In genomic region chr11:47400813-47401279, GRCh38 we compare ENCODE assay signal across 9 cellular contexts. TPM values are rescaled to one million over a fixed set of nuclear protein-coding genes. Genes with fewer than 3 reads are reported as not detected.
A peak's percentile ranks its signal among the peaks of the same experiment; 100 is the strongest.
DNase-seq lines count a peak whose midpoint lies in the region; ATAC-seq and TF ChIP-seq lines count a peak whose summit lies in the region.
"Had no signal": no experiment of that assay in that cellular context is flagged by ENCODE, and none has a peak within 500 bp of the region (broad histone marks: within the 10 kb centered on the region; RNA-seq: fewer than 3 reads in every experiment).

No MANE protein-coding gene starts in this region.

- peak overlapping the region; percentile 44 for H3K4me3 ChIP-seq in BE2C (ENCODE audit: low read depth, low read length)
- H3K4me3 ChIP-seq in adrenal gland: peak overlapping the region in 1 of 4 donors; percentile 74
- H3K4me3 ChIP-seq in mesendoderm (ENCODE audit: low read length): no peak overlapping the region

- H3K4me2 ChIP-seq in mesendoderm (ENCODE audit: low read length): no peak overlapping the region

- no peak overlapping the region for H2BK15ac ChIP-seq in mesendoderm (replicated peaks; ENCODE audit: low read depth)

- ATAC-seq in GM19328 (IDR thresholded peaks at IDR 0.05; ENCODE audit: unreplicated experiment) (peak; percentile 55), HG03432 (IDR thresholded peaks at IDR 0.05; ENCODE audit: unreplicated experiment) (peak; percentile 78)

- intact Hi-C loops in adrenal gland (cut with DNase I): no loop called here

- no peaks in the 10 kb centered on the region for H3K79me1 ChIP-seq in mesendoderm (ENCODE audit: low read length)

- H3K9ac ChIP-seq in mesendoderm (ENCODE audit: low read length): no peak overlapping the region

- no peak overlapping the region for H4K8ac ChIP-seq in mesendoderm (ENCODE audit: low read depth, low read length)

- no peaks in the 10 kb centered on the region for H3K9me3 ChIP-seq in BE2C
- H3K9me3 ChIP-seq in adrenal gland (replicated peaks in 1 of 3): no peaks in the 10 kb centered on the region

- no peak overlapping the region for H4K5ac ChIP-seq in mesendoderm (ENCODE audit: low read length)

- DNase-seq in BE2C (peak; percentile 62), adrenal gland (no peak), mesendoderm (peak; percentile 72), OCI-M2 (lab: John Stamatoyannopoulos, UW; ENCODE audit: unreplicated experiment) (no peak), DMS153 (lab: John Stamatoyannopoulos, UW) (no peak), amniotic stem cell (lab: John Stamatoyannopoulos, UW) (no peak)

- H2BK120ac ChIP-seq in mesendoderm (ENCODE audit: low read depth, low read length): no peak overlapping the region

- peaks cover 5% of the 10 kb centered on the region; the same call in 1 of the 2 replicates for H3K4me1 ChIP-seq in BE2C
- peaks cover 16% of the 10 kb centered on the region in 2 donors for H3K4me1 ChIP-seq in adrenal gland (replicated peaks in 1 of 2)
- H3K4me1 ChIP-seq in mesendoderm (ENCODE audit: control insufficient read depth, low read depth, low read length): peaks cover 9% of the 10 kb centered on the region

- H2BK5ac ChIP-seq in mesendoderm (ENCODE audit: low read length): peak overlapping the region; percentile 73

- H3K56ac ChIP-seq in mesendoderm (ENCODE audit: low read length): peak overlapping the region; percentile 47

- H3K79me2 ChIP-seq in mesendoderm (ENCODE audit: control insufficient read depth, insufficient read depth, low read length): no peaks in the 10 kb centered on the region

- H3K36me3 ChIP-seq in BE2C: no peaks in the 10 kb centered on the region
- no peaks in the 10 kb centered on the region for H3K36me3 ChIP-seq in adrenal gland (replicated peaks in 1 of 2)
- no peaks in the 10 kb centered on the region for H3K36me3 ChIP-seq in mesendoderm (ENCODE audit: control insufficient read depth, insufficient read depth, low read length)

- H3K4ac ChIP-seq in mesendoderm (ENCODE audit: low read depth, low read length): no peak overlapping the region

- H3K27ac ChIP-seq in adrenal gland: peak overlapping the region in 4 of 5 donors; percentile 41 to 86 (median 65)
- peak overlapping the region; percentile 81 for H3K27ac ChIP-seq in mesendoderm (ENCODE audit: low read depth, low read length)

- H3K23ac ChIP-seq in mesendoderm (ENCODE audit: low read length): no peak overlapping the region

- no peak for TF ChIP-seq POLR2A in adrenal gland (IDR thresholded peaks at IDR 0.05)

- H3K18ac ChIP-seq in mesendoderm (ENCODE audit: low read length): no peak overlapping the region

- H3K27me3 ChIP-seq in BE2C (no peaks in the 10 kb centered on the region), adrenal gland (no peaks in the 10 kb centered on the region), mesendoderm (ENCODE audit: insufficient read depth, low read length, poor library complexity) (no peaks in the 10 kb centered on the region)

- no peak overlapping the region for H2AK5ac ChIP-seq in mesendoderm (ENCODE audit: low read length)

- 3 to 21% (median 9%) methylated on average over 7 to 8 of the region's 8 CpGs for WGBS in adrenal gland, 4 donors
- WGBS in mesendoderm (ENCODE audit: extremely low coverage, insufficient coverage, low lambda C conversion rate): no CpG with 5 or more reads among the region's 8 CpGs

- TF ChIP-seq CTCF in BE2C (IDR thresholded peaks at IDR 0.05; ENCODE audit: low read depth, low read length) (no peak), adrenal gland (IDR thresholded peaks at IDR 0.05) (no peak)

RNA-seq across cellular contexts. Expression of gene SLC39A13, which starts 7.5 kb away (rescaled TPM):
- 41.0 TPM for polyA plus RNA-seq in BE2C (2012; ENCODE audit: insufficient read depth, insufficient read length, low read depth)
- 10 to 100 TPM; 35.8 to 92.9 (median 58.6) TPM for total RNA-seq in adrenal gland
- polyA plus RNA-seq in adrenal gland: 10 to 100 TPM in 2 of 3 donors, 1 to 10 TPM in 1; 8.2 to 80.5 (median 64.5) TPM
- 10.9 TPM for polyA plus RNA-seq in mesendoderm (2013, experiment 1 of 2)
- polyA plus RNA-seq in mesendoderm (2013, experiment 2 of 2): 11.3 TPM

RNA-seq across cellular contexts. Expression of gene SPI1, which starts 22.5 kb away (rescaled TPM):
- polyA plus RNA-seq in BE2C (2012; ENCODE audit: insufficient read depth, insufficient read length, low read depth): 0.63 TPM
- 10 to 100 TPM; 26.3 to 65.6 (median 42.1) TPM for total RNA-seq in adrenal gland
- 10 to 100 TPM in 2 of 3 donors, 1 to 10 TPM in 1; 7.0 to 79.2 (median 43.0) TPM for polyA plus RNA-seq in adrenal gland
- polyA plus RNA-seq in mesendoderm (2013, experiment 1 of 2): 0.70 TPM
- 0.63 TPM for polyA plus RNA-seq in mesendoderm (2013, experiment 2 of 2)
- total RNA-seq: epithelial cell of proximal tubule had no signal

RNA-seq across cellular contexts. Expression of gene PSMC3, which starts 25.4 kb away (rescaled TPM):
- 230 TPM for polyA plus RNA-seq in BE2C (2012; ENCODE audit: insufficient read depth, insufficient read length, low read depth)
- total RNA-seq in adrenal gland: 100 to 1,000 TPM in 5 of 8 donors, 10 to 100 TPM in 3; 85.4 to 164 (median 123) TPM
- polyA plus RNA-seq in adrenal gland: 100 to 1,000 TPM; 110 to 291 (median 137) TPM
- polyA plus RNA-seq in mesendoderm (2013, experiment 1 of 2): 136 TPM
- polyA plus RNA-seq in mesendoderm (2013, experiment 2 of 2): 143 TPM

RNA-seq across cellular contexts. Expression of gene RAPSN, which starts 48.1 kb away (rescaled TPM):
- not detected for polyA plus RNA-seq in BE2C (2012; ENCODE audit: insufficient read depth, insufficient read length, low read depth)
- total RNA-seq in adrenal gland: 1 to 10 TPM in 7 of 8 donors, under 1 TPM in 1; 0.18 to 5.1 (median 2.1) TPM
- 1 to 10 TPM in 2 of 3 donors, under 1 TPM in 1; 0.33 to 4.7 (median 3.9) TPM for polyA plus RNA-seq in adrenal gland
- polyA plus RNA-seq in mesendoderm (2013, experiment 1 of 2): 0.14 TPM
- 0.28 TPM for polyA plus RNA-seq in mesendoderm (2013, experiment 2 of 2)
- total RNA-seq: epithelial cell of proximal tubule had no signal

RNA-seq across cellular contexts. Expression of gene MYBPC3, which starts 48.3 kb away (rescaled TPM):
- 0.20 TPM for polyA plus RNA-seq in BE2C (2012; ENCODE audit: insufficient read depth, insufficient read length, low read depth)
- total RNA-seq in adrenal gland: 1 to 10 TPM in 7 of 8 donors, under 1 TPM in 1; 0.54 to 4.4 (median 1.8) TPM
- 1 to 10 TPM; 1.5 to 5.8 (median 2.9) TPM for polyA plus RNA-seq in adrenal gland
- polyA plus RNA-seq in mesendoderm (2013, experiment 1 of 2): not detected
- not detected for polyA plus RNA-seq in mesendoderm (2013, experiment 2 of 2)
- total RNA-seq: epithelial cell of proximal tubule had no signal

Comparison
In these comparisons a context has a peak if more than half of its experiments do, and no peak if none do; other contexts are left out.
1. DNase-seq: peak in BE2C (single experiment) and mesendoderm (single experiment); none in adrenal gland (0 of 7), OCI-M2 (single experiment), DMS153 (single experiment) and amniotic stem cell (single experiment).